Comparison of ENCODE assay signal across 13 cellular contexts in genomic region chr12:87280356-87280755, GRCh38.
A peak's percentile ranks its signal among the peaks of the same experiment; 100 is the strongest.
DNase-seq lines count a peak whose midpoint lies in the region; ATAC-seq and TF ChIP-seq lines count a peak whose summit lies in the region.
"Had no signal": no experiment of that assay in that cellular context is flagged by ENCODE, and none has a peak within 500 bp of the region (broad histone marks: within the 10 kb centered on the region; RNA-seq: fewer than 3 reads in every experiment).

No MANE protein-coding gene starts in this region.

- H3K4me3 ChIP-seq in HAP-1, result no peak overlapping the region
- H3K4me3 ChIP-seq: thoracic aorta had no signal

- H3K9me3 Mint-ChIP-seq in activated B cell treated with CpG ODN at 0.5 μM for 24 hours, result no peaks in the 10 kb centered on the region
- H3K9me3 Mint-ChIP-seq in CD14-positive monocyte, result peaks cover 0 to 2% (median 0%) of the 10 kb centered on the region in 7 donors

- CTCF ChIA-PET in activated B cell treated with CpG ODN at 0.5 μM for 24 hours (lab: Charles Lee), result no interaction called here

- DNase-seq in activated B cell treated with CpG ODN at 0.5 μM for 24 hours, result no peak
- no peak for DNase-seq in CD14-positive monocyte (ENCODE audit: low spot score)
- no peak for DNase-seq in HAP-1 (ENCODE audit: low spot score in 2 of 2)
- DNase-seq in activated naive CD4-positive, alpha-beta T cell (lab: John Stamatoyannopoulos, UW), result no peak
- no peak for DNase-seq in GOT3 (lab: John Stamatoyannopoulos, UW)
- DNase-seq: activated CD4-positive, alpha-beta T cell treated with anti-CD3 and anti-CD28 coated beads for 36 hours; DMS53; stimulated activated CD4-positive, alpha-beta T cell treated with anti-CD3 and anti-CD28 coated beads, Interleukin-2, amount 100 ng/mL, for 48 hours had no signal

- peak overlapping the region; percentile 76 for H3K27ac Mint-ChIP-seq in activated B cell treated with CpG ODN at 0.5 μM for 24 hours
- H3K27ac Mint-ChIP-seq in CD14-positive monocyte, result no peak overlapping the region
- H3K27ac Mint-ChIP-seq: activated CD4-positive, alpha-beta T cell treated with anti-CD3 and anti-CD28 coated beads for 36 hours had no signal

- in situ Hi-C loops in HAP-1 (cut with MboI; ENCODE audit: low sequenced_read_pairs), result no loop called here

- H3K36me3 Mint-ChIP-seq in activated B cell treated with CpG ODN at 0.5 μM for 24 hours (ENCODE audit: low read depth) (no peaks in the 10 kb centered on the region), CD14-positive monocyte (no peaks in the 10 kb centered on the region)

- no peaks in the 10 kb centered on the region for H3K27me3 ChIP-seq in HAP-1 (ENCODE audit: low read depth)

- no peaks in the 10 kb centered on the region for H3K27me3 Mint-ChIP-seq in activated B cell treated with CpG ODN at 0.5 μM for 24 hours
- no peaks in the 10 kb centered on the region for H3K27me3 Mint-ChIP-seq in CD14-positive monocyte (ENCODE audit: low read depth in 3 of 3)
- H3K27me3 Mint-ChIP-seq: activated CD4-positive, alpha-beta T cell treated with anti-CD3 and anti-CD28 coated beads for 36 hours had no signal

- ATAC-seq in GM19025 (IDR thresholded peaks at IDR 0.05; ENCODE audit: low read depth, unreplicated experiment) (peak; percentile 75), HG02571 (IDR thresholded peaks at IDR 0.05; ENCODE audit: unreplicated experiment) (peak; percentile 84), HG03432 (IDR thresholded peaks at IDR 0.05; ENCODE audit: unreplicated experiment) (peak; percentile 87), activated B cell treated with CpG ODN at 0.5 μM for 24 hours (ENCODE audit: low read depth) (peak; percentile 80)
- ATAC-seq: activated CD4-positive, alpha-beta T cell treated with anti-CD3 and anti-CD28 coated beads for 36 hours; Panc1 had no signal

- no peaks in the 10 kb centered on the region for H3K36me3 ChIP-seq in HAP-1 (replicated peaks)
- H3K36me3 ChIP-seq: thoracic aorta had no signal

- TF ChIP-seq CTCF in activated B cell treated with CpG ODN at 0.5 μM for 24 hours (IDR thresholded peaks at IDR 0.05), result no peak
- TF ChIP-seq CTCF in CD14-positive monocyte (IDR thresholded peaks at IDR 0.05), result no peak

- POLR2A ChIA-PET in activated B cell treated with CpG ODN at 0.5 μM for 24 hours (lab: Charles Lee), result no interaction called here

- peak overlapping the region; percentile 25 for H3K4me3 Mint-ChIP-seq in activated B cell treated with CpG ODN at 0.5 μM for 24 hours
- H3K4me3 Mint-ChIP-seq in CD14-positive monocyte, result no peak overlapping the region
- H3K4me3 Mint-ChIP-seq: activated CD4-positive, alpha-beta T cell treated with anti-CD3 and anti-CD28 coated beads for 36 hours had no signal

- intact Hi-C loops in activated B cell treated with CpG ODN at 0.5 μM for 24 hours (cut with micrococcal nuclease), result loop anchor here (2.0 kb wide), 1 partner anchor 24 kb away; no protein-coding TSS in a partner anchor
- intact Hi-C loops in CD14-positive monocyte (cut with micrococcal nuclease), result no loop called here

- H3K4me1 ChIP-seq in HAP-1, result no peaks in the 10 kb centered on the region

- peaks cover 10% of the 10 kb centered on the region for H3K4me1 Mint-ChIP-seq in activated B cell treated with CpG ODN at 0.5 μM for 24 hours
- H3K4me1 Mint-ChIP-seq in CD14-positive monocyte, result peaks cover 3% of the 10 kb centered on the region
- H3K4me1 Mint-ChIP-seq: activated CD4-positive, alpha-beta T cell treated with anti-CD3 and anti-CD28 coated beads for 36 hours had no signal

- no peaks in the 10 kb centered on the region for H3K9me3 ChIP-seq in HAP-1
- H3K9me3 ChIP-seq: thoracic aorta had no signal
